ENCODE assay signal across 9 cellular contexts in the genomic region with DNA sequence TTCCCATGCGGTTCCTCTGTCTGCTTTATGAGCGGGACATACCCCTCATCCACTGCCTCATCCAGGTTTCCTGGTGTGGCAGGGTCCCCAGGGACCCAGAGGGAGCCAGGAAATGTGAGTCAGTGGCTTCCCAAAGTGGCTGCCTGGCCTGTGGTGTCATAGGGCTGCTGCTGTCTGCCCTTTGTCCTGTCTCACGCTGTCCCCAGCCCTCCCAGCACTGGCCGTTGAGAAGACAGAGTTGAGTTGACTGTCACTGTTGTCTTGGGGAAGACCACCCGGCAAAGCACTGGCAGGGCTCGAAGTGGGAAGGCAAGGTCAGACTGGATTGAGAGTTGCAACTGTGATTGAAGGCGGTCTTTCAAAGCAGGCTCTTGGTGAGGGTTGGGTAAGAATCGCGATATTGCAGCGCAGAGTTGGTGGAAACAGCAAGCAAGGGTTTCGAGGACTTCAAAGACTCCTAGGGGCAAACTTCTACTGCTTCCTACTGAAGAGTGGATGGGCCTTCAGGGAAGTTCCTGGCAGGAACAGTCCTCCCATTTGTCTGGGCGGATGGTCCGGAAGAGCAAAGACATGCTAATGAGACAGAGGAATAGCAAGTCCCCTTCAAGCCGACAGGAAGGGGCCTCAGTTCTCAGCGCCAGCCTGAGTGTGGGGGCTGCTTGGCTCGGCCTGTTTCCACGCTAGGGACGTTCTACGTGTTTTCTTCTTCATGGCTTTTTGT.
A peak's percentile ranks its signal among the peaks of the same experiment; 100 is the strongest.
DNase-seq lines count a peak whose midpoint lies in the region; ATAC-seq and TF ChIP-seq lines count a peak whose summit lies in the region.
"Had no signal": no experiment of that assay in that cellular context is flagged by ENCODE, and none has a peak within 500 bp of the region (broad histone marks: within the 10 kb centered on the region; RNA-seq: fewer than 3 reads in every experiment).

No MANE protein-coding gene starts in this region.

- no peaks in the 10 kb centered on the region for H3K36me3 ChIP-seq in brain microvascular endothelial cell (replicated peaks)

- H3K4me3 ChIP-seq in brain microvascular endothelial cell (ENCODE audit: low read depth, low read length) = no peak overlapping the region

- in situ Hi-C loops in brain microvascular endothelial cell (cut with HindIII; ENCODE audit: low pct_ligation_motif_present, low sequenced_read_pairs) = no loop called here

- H3K27ac ChIP-seq in brain microvascular endothelial cell = peak overlapping the region; percentile 95
- H3K27ac ChIP-seq in substantia nigra (ENCODE audit: low read depth, low read length, poor library complexity, severe bottlenecking) = peak overlapping the region; percentile 14

- no peaks in the 10 kb centered on the region for H3K9me3 Mint-ChIP-seq in T-helper 2 cell treated with Interferon-gamma antibody and Interleukin-4, amounts not matched to agents 5 μg/mL and 100 μg/mL, for 36 hours

- H3K27ac Mint-ChIP-seq in T-helper 2 cell treated with Interferon-gamma antibody and Interleukin-4, amounts not matched to agents 5 μg/mL and 100 μg/mL, for 36 hours = no peak overlapping the region

- H3K4me3 Mint-ChIP-seq in T-helper 2 cell treated with Interferon-gamma antibody and Interleukin-4, amounts not matched to agents 5 μg/mL and 100 μg/mL, for 36 hours = no peak overlapping the region

- no peaks in the 10 kb centered on the region for H3K27me3 ChIP-seq in brain microvascular endothelial cell (replicated peaks)

- no peak for TF ChIP-seq CTCF in brain microvascular endothelial cell (IDR thresholded peaks at IDR 0.05; ENCODE audit: low read depth, low read length, missing control alignments)

- no peak for ATAC-seq in GM19467 (IDR thresholded peaks at IDR 0.05; ENCODE audit: unreplicated experiment)

- no peaks in the 10 kb centered on the region for H3K4me1 Mint-ChIP-seq in T-helper 2 cell treated with Interferon-gamma antibody and Interleukin-4, amounts not matched to agents 5 μg/mL and 100 μg/mL, for 36 hours (ENCODE audit: low read depth)

- H3K27me3 Mint-ChIP-seq in T-helper 2 cell treated with Interferon-gamma antibody and Interleukin-4, amounts not matched to agents 5 μg/mL and 100 μg/mL, for 36 hours (ENCODE audit: low read depth) = peaks cover 41% of the 10 kb centered on the region

- no peaks in the 10 kb centered on the region for H3K36me3 Mint-ChIP-seq in T-helper 2 cell treated with Interferon-gamma antibody and Interleukin-4, amounts not matched to agents 5 μg/mL and 100 μg/mL, for 36 hours (ENCODE audit: low read depth)

- DNase-seq in HK-2 (ENCODE audit: unreplicated experiment) (peak; percentile 38), brain microvascular endothelial cell (peak; percentile 61), iPS-NIHi11 (ENCODE audit: low spot score) (peak; percentile 47), substantia nigra (lab: John Stamatoyannopoulos, UW) (peak in 4 of 49 donors; percentile 13 to 46 (median 30)), GOT3 (lab: John Stamatoyannopoulos, UW) (no peak), superior temporal gyrus (ENCODE audit: extremely low spot score) (no peak)
- DNase-seq in T-helper 2 cell treated with Interferon-gamma antibody and Interleukin-4, amounts not matched to agents 5 μg/mL and 100 μg/mL, for 36 hours (ENCODE audit: low spot score) = no peak
- DNase-seq: NCI-H2227 treated with DMSO at 0.1 percent for 48 hours had no signal

Comparison
In these comparisons a context has a peak if more than half of its experiments do, and no peak if none do; other contexts are left out.
1. DNase-seq: peak in HK-2 (single experiment), brain microvascular endothelial cell (single experiment) and iPS-NIHi11 (single experiment); none in GOT3 (single experiment), superior temporal gyrus (single experiment) and T-helper 2 cell treated with Interferon-gamma antibody and Interleukin-4, amounts not matched to agents 5 μg/mL and 100 μg/mL, for 36 hours (single experiment).